Comparison of ENCODE assay signal across 19 cellular contexts in genomic region chr1:178005450-178005849, GRCh38. TPM values are rescaled to one million over a fixed set of nuclear protein-coding genes. Genes with fewer than 3 reads are reported as not detected.
DNase-seq lines count a peak whose midpoint lies in the region; ATAC-seq, FAIRE-seq and TF ChIP-seq lines count a peak whose summit lies in the region.
"Had no signal": no experiment of that assay in that cellular context is flagged by ENCODE, and none has a peak within 500 bp of the region (broad histone marks: within the 10 kb centered on the region; RNA-seq: fewer than 3 reads in every experiment).

No MANE protein-coding gene starts in this region.

- H3K4me3 ChIP-seq in mammary epithelial cell (replicated peaks in 1 of 3; ENCODE audit: insufficient read depth in 1 of 3, low read depth in 2 of 3, low read length in 3 of 3) (no peak overlapping the region), breast epithelium (no peak overlapping the region), GM12878 (no peak overlapping the region)
- H3K4me3 ChIP-seq: HAP-1, MG63, SJSA1 had no signal

- RAD21 ChIA-PET in GM12878 (lab: Charles Lee; ENCODE audit: unreplicated experiment), result interaction anchor here (1.0 kb wide), 1 partner anchor 51 kb away, joined by 3 read pairs; no protein-coding TSS in a partner anchor

- in situ Hi-C loops in mammary epithelial cell (cut with MboI; ENCODE audit: low sequenced_read_pairs in 2 of 2) (no loop called here), GM12878 (cut with MboI) (no loop called here)

- H4K20me1 ChIP-seq in mammary epithelial cell (ENCODE audit: insufficient read depth, low read length) (no peaks in the 10 kb centered on the region), GM12878 (ENCODE audit: control insufficient read depth, insufficient read depth) (no peaks in the 10 kb centered on the region)

- TF ChIP-seq POLR2A in breast epithelium (IDR thresholded peaks at IDR 0.05), result no peak
- no peak for TF ChIP-seq POLR2A in GM12878 (IDR thresholded peaks at IDR 0.05; ENCODE audit: low read depth, low read length)

- H3K27me3 ChIP-seq in mammary epithelial cell (ENCODE audit: insufficient read depth, low read length), result no peaks in the 10 kb centered on the region
- no peaks in the 10 kb centered on the region for H3K27me3 ChIP-seq in breast epithelium
- H3K27me3 ChIP-seq in GM12878 (replicated peaks in 1 of 2; ENCODE audit: control insufficient read depth in 2 of 2, insufficient read depth in 2 of 2, low read length in 1 of 2), result no peaks in the 10 kb centered on the region; a peak in 1 of 4 replicates
- H3K27me3 ChIP-seq: MG63, SJSA1 had no signal

- H3K4me2 ChIP-seq in mammary epithelial cell (ENCODE audit: insufficient read depth, low read depth, low read length), result peak overlapping the region; percentile 67
- H3K4me2 ChIP-seq in GM12878 (ENCODE audit: control insufficient read depth, insufficient read depth), result no peak overlapping the region
- H3K4me2 ChIP-seq: KMS-11 had no signal

- DNase-seq in mammary epithelial cell (no peak), breast epithelium (ENCODE audit: low spot score in 2 of 2) (no peak), GM12878 (ENCODE audit: low read depth, low spot score) (no peak), NCI-H345 (lab: John Stamatoyannopoulos, UW) (no peak), NCI-H526 treated with DMSO at 0.1 percent for 48 hours (lab: John Stamatoyannopoulos, UW) (no peak)
- DNase-seq: MG63, NCI-H1105 treated with DMSO at 0.1 percent for 48 hours, NCI-H187 treated with DMSO at 0.1 percent for 48 hours, NCI-H446 treated with DMSO at 0.1 percent for 48 hours had no signal

- SMC1A ChIA-PET in GM12878 (lab: Charles Lee; ENCODE audit: uncharacterized antibody, unreplicated experiment), result interaction anchor here (1.7 kb wide), 1 partner anchor 12 kb away, joined by 3 read pairs; no protein-coding TSS in a partner anchor

- ATAC-seq in HG03378 (IDR thresholded peaks at IDR 0.05; ENCODE audit: unreplicated experiment) (peak; percentile 30), GM12878 (peak; percentile 84), GM19324 (IDR thresholded peaks at IDR 0.05; ENCODE audit: low FRiP score, unreplicated experiment) (no peak)
- ATAC-seq: HepG2 had no signal

- intact Hi-C loops in mammary epithelial cell (cut with micrococcal nuclease) (no loop called here), breast epithelium (cut with DNase I; ENCODE audit: low total_unique reads) (no loop called here), GM12878 (cut with micrococcal nuclease; ENCODE audit: unreplicated experiment) (no loop called here)

- H3K79me2 ChIP-seq in mammary epithelial cell (ENCODE audit: insufficient read depth, low read length), result no peaks in the 10 kb centered on the region
- H3K79me2 ChIP-seq in GM12878 (ENCODE audit: control insufficient read depth, insufficient read depth, low read length), result no peaks in the 10 kb centered on the region

- BruUV-seq in mammary epithelial cell (replicated peaks; lab: Mats Ljungman, UMichigan) (no TSS peak), GM12878 (replicated peaks; lab: Mats Ljungman, UMichigan) (no TSS peak)

- dilution Hi-C loops in mammary epithelial cell (cut with HindIII; ENCODE audit: low sequenced_read_pairs), result no loop called here

- H3K4me1 ChIP-seq in mammary epithelial cell (ENCODE audit: insufficient read depth, low read length), result peaks cover 14% of the 10 kb centered on the region
- no peaks in the 10 kb centered on the region for H3K4me1 ChIP-seq in breast epithelium
- H3K4me1 ChIP-seq in GM12878 (ENCODE audit: control insufficient read depth, insufficient read depth, low read length), result no peaks in the 10 kb centered on the region
- H3K4me1 ChIP-seq: HAP-1 had no signal

- TF ChIP-seq EP300 in GM12878 (IDR thresholded peaks at IDR 0.05; ENCODE audit: borderline replicate concordance in 1 of 2, control insufficient read depth in 1 of 2, low read depth in 2 of 2, low read length in 2 of 2), result no peak

- peak overlapping the region; percentile 35 for H3K27ac ChIP-seq in mammary epithelial cell (ENCODE audit: insufficient read depth, low read depth, low read length)
- no peak overlapping the region for H3K27ac ChIP-seq in breast epithelium
- H3K27ac ChIP-seq in GM12878 (ENCODE audit: control insufficient read depth, insufficient read depth), result no peak overlapping the region
- H3K27ac ChIP-seq in temporal lobe (ENCODE audit: low read depth, low read length), result peak overlapping the region; percentile 4
- H3K27ac ChIP-seq: 22Rv1, C4-2B, KMS-11, SJSA1 had no signal

- POLR2A ChIA-PET in GM12878 (lab: Charles Lee), result no interaction called here

- H3K9ac ChIP-seq in mammary epithelial cell (ENCODE audit: insufficient read depth, low read length) (no peak overlapping the region), GM12878 (ENCODE audit: control insufficient read depth, insufficient read depth, low read length) (no peak overlapping the region)
- H3K9ac ChIP-seq: KMS-11 had no signal

- no peak for TF ChIP-seq RAD21 in GM12878 (IDR thresholded peaks at IDR 0.05; ENCODE audit: insufficient read depth, low read depth, low read length)

- no peak for FAIRE-seq in GM12878 (lab: Jason Lieb, UNC)
- FAIRE-seq: GM12891, HepG2 had no signal

- TF ChIP-seq CTCF in mammary epithelial cell (conservative IDR thresholded peaks at IDR 0.05 in 1 of 2, IDR thresholded peaks at IDR 0.05 in 1 of 2; ENCODE audit: extremely low read depth in 1 of 2, insufficient read depth in 1 of 2, low read depth in 1 of 2, low read length in 2 of 2) (no peak), breast epithelium (IDR thresholded peaks at IDR 0.05) (no peak), GM12878 (IDR thresholded peaks at IDR 0.05 in 2 of 3, conservative IDR thresholded peaks at IDR 0.05 in 1 of 3; ENCODE audit: control insufficient read depth in 2 of 3, extremely low read depth in 1 of 3, insufficient read depth in 1 of 3, low read depth in 3 of 3, low read length in 3 of 3) (no peak)

- 95% methylated on average over 5 of the region's 5 CpGs for WGBS in mammary epithelial cell (ENCODE audit: low coverage, missing lambda C conversion rate)
- 0% methylated on average over 5 of the region's 5 CpGs for WGBS in GM12878 (ENCODE audit: insufficient coverage, insufficient replicate concordance, low lambda C conversion rate, missing lambda C conversion rate)

- no peak overlapping the region for H2AFZ ChIP-seq in mammary epithelial cell (ENCODE audit: low read depth, low read length)
- no peak overlapping the region for H2AFZ ChIP-seq in GM12878 (ENCODE audit: control insufficient read depth, low read depth, low read length)

- CTCF ChIA-PET in mammary epithelial cell (lab: Charles Lee; ENCODE audit: low non-redundant PET) (interaction anchor here (0.6 kb wide), 1 partner anchor 175 kb away, joined by 3 read pairs; no protein-coding TSS in a partner anchor), GM12878 (lab: Yijun Ruan, JAX) (interaction anchor here (0.5 kb wide), 1 partner anchor 45 kb away, joined by 3 read pairs; no protein-coding TSS in a partner anchor)

- H3K36me3 ChIP-seq in mammary epithelial cell (ENCODE audit: insufficient read depth, low read length), result no peaks in the 10 kb centered on the region
- H3K36me3 ChIP-seq in breast epithelium, result no peaks in the 10 kb centered on the region
- no peaks in the 10 kb centered on the region for H3K36me3 ChIP-seq in GM12878 (ENCODE audit: control insufficient read depth in 2 of 2, insufficient read depth in 2 of 2, low read length in 1 of 2)
- H3K36me3 ChIP-seq: HAP-1, MG63, SJSA1 had no signal

- no peaks in the 10 kb centered on the region for H3K9me3 ChIP-seq in mammary epithelial cell (replicated peaks; ENCODE audit: insufficient read depth, low read length)
- H3K9me3 ChIP-seq in breast epithelium, result no peaks in the 10 kb centered on the region
- no peaks in the 10 kb centered on the region for H3K9me3 ChIP-seq in GM12878 (replicated peaks; ENCODE audit: control insufficient read depth, insufficient read depth, low read length)
- H3K9me3 ChIP-seq: HAP-1, MG63, SJSA1 had no signal

TF ChIP-seq in GM12878, 131 proteins besides CTCF, POLR2A, EP300 and RAD21 (continues in another document):
- TF ChIP-seq RAD51 (IDR thresholded peaks at IDR 0.05), result peak; percentile 89
- TF ChIP-seq, protein P1, sequence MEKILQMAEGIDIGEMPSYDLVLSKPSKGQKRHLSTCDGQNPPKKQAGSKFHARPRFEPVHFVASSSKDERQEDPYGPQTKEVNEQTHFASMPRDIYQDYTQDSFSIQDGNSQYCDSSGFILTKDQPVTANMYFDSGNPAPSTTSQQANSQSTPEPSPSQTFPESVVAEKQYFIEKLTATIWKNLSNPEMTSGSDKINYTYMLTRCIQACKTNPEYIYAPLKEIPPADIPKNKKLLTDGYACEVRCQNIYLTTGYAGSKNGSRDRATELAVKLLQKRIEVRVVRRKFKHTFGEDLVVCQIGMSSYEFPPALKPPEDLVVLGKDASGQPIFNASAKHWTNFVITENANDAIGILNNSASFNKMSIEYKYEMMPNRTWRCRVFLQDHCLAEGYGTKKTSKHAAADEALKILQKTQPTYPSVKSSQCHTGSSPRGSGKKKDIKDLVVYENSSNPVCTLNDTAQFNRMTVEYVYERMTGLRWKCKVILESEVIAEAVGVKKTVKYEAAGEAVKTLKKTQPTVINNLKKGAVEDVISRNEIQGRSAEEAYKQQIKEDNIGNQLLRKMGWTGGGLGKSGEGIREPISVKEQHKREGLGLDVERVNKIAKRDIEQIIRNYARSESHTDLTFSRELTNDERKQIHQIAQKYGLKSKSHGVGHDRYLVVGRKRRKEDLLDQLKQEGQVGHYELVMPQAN (conservative IDR thresholded peaks at IDR 0.05), result no peak
- peak in 1 of 2 experiments; percentile 51; a peak in 2 of 4 replicates for TF ChIP-seq BHLHE40 (IDR thresholded peaks at IDR 0.05; ENCODE audit: borderline replicate concordance in 1 of 2, low read depth in 2 of 2, low read length in 1 of 2)

RNA-seq across cellular contexts. Expression of gene SEC16B, which starts 35.6 kb away (rescaled TPM):
- total RNA-seq in mammary epithelial cell, result under 1 TPM in 1 of 2 donors, not detected in 1; 0.83 TPM
- polyA plus RNA-seq in mammary epithelial cell, result 0.99 TPM
- polyA minus RNA-seq in mammary epithelial cell, result 0.93 TPM
- 1 to 10 TPM; 3.8 to 8.8 (median 4.8) TPM for total RNA-seq in breast epithelium
- 0.27 TPM in 1 of 2 replicates, not detected in the other for total RNA-seq in GM12878 (2013; cell fraction: nucleolus; rRNA removed)
- total RNA-seq in GM12878 (2014; rRNA removed), result 0.17 and 0.38 TPM in 2 replicates
- total RNA-seq in GM12878 (2014; rRNA removed; fragmentation: Illumina TruSeq; extraction: Trizol), result 0.13 and 0.14 TPM in 2 replicates
- 0.10 and 0.21 TPM in 2 replicates for total RNA-seq in GM12878 (2021)
- polyA plus RNA-seq in GM12878 (2011; ENCODE audit: low read depth), result not detected
- polyA plus RNA-seq in GM12878 (2011; rRNA removed), result 0.94 and 1.7 TPM in 2 replicates
- 1.1 and 1.2 TPM in 2 replicates for polyA plus RNA-seq in GM12878 (2011; cell fraction: cytosol; rRNA removed)
- 3.0 TPM in 2 replicates for polyA plus RNA-seq in GM12878 (2011; cell fraction: nucleus; rRNA removed)
- not detected in 2 replicates for polyA plus RNA-seq in GM12878 (2012)
- polyA plus RNA-seq in GM12878 (2014; fragmentation: Illumina TruSeq; extraction: Trizol), result 0.08 and 0.18 TPM in 2 replicates
- not detected for polyA plus RNA-seq in GM12878 (2014; fragmentation: Nextera tagmentation; extraction: Ambion mirVana)
- polyA plus RNA-seq in GM12878 (2014; rRNA removed), result 0.22 and 0.38 TPM in 2 replicates
- under 1 TPM; 0.11 to 0.18 TPM for polyA plus RNA-seq in GM12878 (2016; fragmentation: Nextera tagmentation; extraction: Ambion mirVana)
- 0.57 and 0.80 TPM in 2 replicates for polyA minus RNA-seq in GM12878 (2011; rRNA and poly(A)+ RNA removed)
- polyA minus RNA-seq in GM12878 (2011; cell fraction: cytosol; rRNA and poly(A)+ RNA removed), result 0.42 and 0.67 TPM in 2 replicates
- polyA minus RNA-seq in GM12878 (2011; cell fraction: nucleus; rRNA and poly(A)+ RNA removed), result 1.6 and 1.9 TPM in 2 replicates
- 2.5 TPM for total RNA-seq in temporal lobe

Comparison
In these comparisons a context has a peak if more than half of its experiments do, and no peak if none do; other contexts are left out.
1. H3K27ac ChIP-seq: peak in mammary epithelial cell (single experiment) and temporal lobe (single experiment); none in breast epithelium (0 of 2) and GM12878 (single experiment).